Comparison of ENCODE assay signal across 1 cellular context in the genomic region with DNA sequence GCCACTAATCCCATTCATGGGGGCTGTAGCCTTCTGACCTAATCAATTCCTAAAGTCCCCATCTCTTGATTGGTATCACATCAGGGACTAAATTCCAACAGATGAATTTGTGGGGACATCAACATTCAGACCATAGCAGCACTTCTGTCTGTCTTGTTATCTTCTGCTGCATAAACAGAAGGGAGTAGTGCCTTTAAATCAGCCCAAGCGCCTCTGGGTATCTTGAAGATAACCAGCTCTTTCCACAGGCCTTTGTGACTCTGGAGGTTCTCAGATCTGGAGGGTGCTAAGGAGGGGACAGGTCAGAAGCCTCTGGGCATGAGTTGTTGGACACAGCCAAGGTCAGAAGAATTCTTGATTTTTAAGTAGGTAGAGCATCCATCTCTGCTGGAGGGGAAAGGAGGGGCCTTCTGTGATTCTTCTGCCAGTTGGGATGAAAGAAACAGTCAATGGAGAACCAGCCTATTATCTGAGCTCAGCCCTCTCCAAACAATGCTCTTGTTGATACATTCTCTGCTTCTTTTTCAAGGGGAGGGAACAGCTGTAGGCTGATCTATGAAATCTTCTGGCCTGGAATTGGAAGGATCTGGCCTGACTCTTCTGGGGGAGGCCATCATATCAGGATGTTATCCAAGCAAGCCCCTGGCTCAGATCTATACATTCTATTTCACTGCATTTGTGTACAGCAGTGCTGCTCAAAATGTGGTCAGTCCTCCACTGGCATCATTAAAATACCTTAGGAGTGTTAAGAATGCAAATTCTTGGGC.
TF ChIP-seq lines count a peak whose summit lies in the region.

No MANE protein-coding gene starts in this region.

TF ChIP-seq in IMR-90, 13 proteins besides CTCF, POLR2A, EP300 and RAD21 (continued from another document):
- TF ChIP-seq, protein P1, sequence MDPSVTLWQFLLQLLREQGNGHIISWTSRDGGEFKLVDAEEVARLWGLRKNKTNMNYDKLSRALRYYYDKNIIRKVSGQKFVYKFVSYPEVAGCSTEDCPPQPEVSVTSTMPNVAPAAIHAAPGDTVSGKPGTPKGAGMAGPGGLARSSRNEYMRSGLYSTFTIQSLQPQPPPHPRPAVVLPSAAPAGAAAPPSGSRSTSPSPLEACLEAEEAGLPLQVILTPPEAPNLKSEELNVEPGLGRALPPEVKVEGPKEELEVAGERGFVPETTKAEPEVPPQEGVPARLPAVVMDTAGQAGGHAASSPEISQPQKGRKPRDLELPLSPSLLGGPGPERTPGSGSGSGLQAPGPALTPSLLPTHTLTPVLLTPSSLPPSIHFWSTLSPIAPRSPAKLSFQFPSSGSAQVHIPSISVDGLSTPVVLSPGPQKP (IDR thresholded peaks at IDR 0.05; ENCODE audit: borderline replicate concordance, low read depth, low read length): no peak
- no peak for TF ChIP-seq MAFK (IDR thresholded peaks at IDR 0.05; ENCODE audit: low read depth, low read length)
- TF ChIP-seq MAZ (IDR thresholded peaks at IDR 0.05; ENCODE audit: borderline replicate concordance, low read depth, low read length): no peak
- TF ChIP-seq RCOR1 (IDR thresholded peaks at IDR 0.05; ENCODE audit: insufficient replicate concordance, low read length): no peak
- TF ChIP-seq RFX5 (IDR thresholded peaks at IDR 0.05; ENCODE audit: low read depth, low read length): no peak
